ENCODE assay signal across 39 cellular contexts in genomic region chr12:112826011-112826410, GRCh38. TPM values are rescaled to one million over a fixed set of nuclear protein-coding genes. Genes with fewer than 3 reads are reported as not detected.
"Had no signal": no experiment of that assay in that cellular context is flagged by ENCODE, and none has a peak within 500 bp of the region (broad histone marks: within the 10 kb centered on the region; RNA-seq: fewer than 3 reads in every experiment).

No MANE protein-coding gene starts in this region.

- H3K36me3 ChIP-seq: adrenal gland, ascending aorta, cardiac muscle cell had no signal

- FAIRE-seq: bronchial epithelial cell, TTC549 had no signal

- H3K27me3 Mint-ChIP-seq: activated CD4-positive, alpha-beta memory T cell treated with anti-CD3 and anti-CD28 coated beads for 36 hours had no signal

- H3K4me1 Mint-ChIP-seq: activated B cell treated with CpG ODN at 0.5 μM for 24 hours; activated CD4-positive, alpha-beta T cell treated with anti-CD3 and anti-CD28 coated beads, Interleukin-2, amount 10 ng/mL, durations not matched to agents 24 days and 14 days; activated naive CD8-positive, alpha-beta T cell treated with anti-CD3 and anti-CD28 coated beads for 36 hours; central memory CD8-positive, alpha-beta T cell had no signal

- ATAC-seq: activated CD8-positive, alpha-beta T cell treated with anti-CD3 and anti-CD28 coated beads for 36 hours; activated naive CD4-positive, alpha-beta T cell treated with anti-CD3 and anti-CD28 coated beads, Interleukin-2, amount 50 U/mL, for 72 hours; activated T-cell treated with anti-CD3 and anti-CD28 coated beads, Interleukin-2, amount 50 U/mL, for 4 hours; activated T-cell treated with anti-CD3 and anti-CD28 coated beads, Interleukin-2, amount 50 U/mL, for 72 hours; activated T-helper 17 cell treated with anti-CD3 and anti-CD28 coated beads, Interleukin-2, amount 50 U/mL, for 72 hours had no signal

- H3K9me3 Mint-ChIP-seq: activated B cell treated with CpG ODN at 0.5 μM for 24 hours; activated CD4-positive, alpha-beta memory T cell treated with anti-CD3 and anti-CD28 coated beads for 36 hours; activated CD4-positive, alpha-beta T cell treated with anti-CD3 and anti-CD28 coated beads, Interleukin-2, amount 10 ng/mL, durations not matched to agents 24 days and 14 days; activated CD8-positive, alpha-beta T cell treated with anti-CD3 and anti-CD28 coated beads for 36 hours; activated naive CD4-positive, alpha-beta T cell treated with anti-CD3 and anti-CD28 coated beads for 36 hours; activated naive CD4-positive, alpha-beta T cell treated with anti-CD3 and anti-CD28 coated beads, Interleukin-2, amount 50 U/mL, for 72 hours; activated naive CD8-positive, alpha-beta T cell treated with anti-CD3 and anti-CD28 coated beads for 36 hours; activated T-cell treated with anti-CD3 and anti-CD28 coated beads, Interleukin-2, amount 50 U/mL, for 4 hours; activated T-cell treated with anti-CD3 and anti-CD28 coated beads, Interleukin-2, amount 50 U/mL, for 72 hours; activated T-helper 1 cell treated with anti-CD3 and anti-CD28 coated beads, Interleukin-12 subunit alpha, Interleukin-12 subunit beta, Interleukin-2, Interleukin-4 antibody, amounts not matched to agents 30 ng/mL and 10 ng/mL and 1 ng/mL, durations not matched to agents 14 hours and 24 hours and 36 hours; activated T-helper 17 cell treated with anti-CD3 and anti-CD28 coated beads, Interleukin-2, amount 50 U/mL, for 72 hours; brain; central memory CD8-positive, alpha-beta T cell; T-helper 1 cell treated with Interleukin-12 subunit alpha and Interleukin-12 subunit beta and Interleukin-4 antibody, amounts not matched to agents 30 μg/mL and 1 μg/mL, for 36 hours; T-helper 2 cell treated with Interferon-gamma antibody and Interleukin-4, amounts not matched to agents 5 μg/mL and 100 μg/mL, for 36 hours had no signal

- DNase-seq: activated B cell treated with CpG ODN at 0.5 μM for 24 hours; activated CD4-positive, alpha-beta memory T cell treated with anti-CD3 and anti-CD28 coated beads for 36 hours; activated CD4-positive, alpha-beta T cell treated with anti-CD3 and anti-CD28 coated beads for 4 hours; activated CD4-positive, alpha-beta T cell treated with anti-CD3 and anti-CD28 coated beads, Interleukin-2, amount 10 ng/mL, durations not matched to agents 24 days and 14 days; activated CD4-positive, alpha-beta T cell treated with anti-CD3 and anti-CD28 coated beads, Interleukin-2, amount 50 U/mL, for 1 hour; activated CD4-positive, alpha-beta T cell treated with anti-CD3 and anti-CD28 coated beads, Interleukin-2, amount 50 U/mL, for 4 hours; activated CD4-positive, CD25-positive, alpha-beta regulatory T cell treated with anti-CD3 and anti-CD28 coated beads, Interleukin-2, amount 50 U/mL, for 72 hours; activated CD8-positive, alpha-beta memory T cell treated with anti-CD3 and anti-CD28 coated beads, Interleukin-2, amount 50 U/mL, for 4 hours; activated CD8-positive, alpha-beta T cell treated with anti-CD3 and anti-CD28 coated beads for 36 hours; activated effector memory CD4-positive, alpha-beta T cell treated with anti-CD3 and anti-CD28 coated beads, Interleukin-2, amount 50 U/mL, for 16 hours; activated gamma-delta T cell treated with Interleukin-2 at 50 U/mL for 16 hours; activated naive CD4-positive, alpha-beta T cell; activated naive CD4-positive, alpha-beta T cell treated with anti-CD3 and anti-CD28 coated beads for 36 hours; activated naive CD4-positive, alpha-beta T cell treated with anti-CD3 and anti-CD28 coated beads, Interleukin-2, amount 50 U/mL, for 16 hours; activated naive CD8-positive, alpha-beta T cell treated with anti-CD3 and anti-CD28 coated beads for 36 hours; activated T-cell treated with anti-CD3 and anti-CD28 coated beads for 4 hours; activated T-cell treated with anti-CD3 and anti-CD28 coated beads, Interleukin-2, amount 50 U/mL, for 1 hour; activated T-cell treated with anti-CD3 and anti-CD28 coated beads, Interleukin-2, amount 50 U/mL, for 4 hours; activated T-cell treated with anti-CD3 and anti-CD28 coated beads, Interleukin-2, amount 50 U/mL, for 72 hours; amniotic stem cell; caudate nucleus; cerebellar nuclear complex; T-helper 2 cell; T-helper 9 cell had no signal

- H3K4me3 ChIP-seq: adrenal gland, ascending aorta, cardiac muscle cell had no signal

- H3K4me1 ChIP-seq: adrenal gland, ascending aorta had no signal

- H3K36me3 Mint-ChIP-seq: activated CD4-positive, alpha-beta memory T cell treated with anti-CD3 and anti-CD28 coated beads for 36 hours; activated naive CD4-positive, alpha-beta T cell treated with anti-CD3 and anti-CD28 coated beads, Interleukin-2, amount 50 U/mL, for 72 hours; activated naive CD8-positive, alpha-beta T cell treated with anti-CD3 and anti-CD28 coated beads for 36 hours; brain had no signal

- H3K4me3 Mint-ChIP-seq: activated B cell treated with CpG ODN at 0.5 μM for 24 hours; activated CD4-positive, alpha-beta memory T cell treated with anti-CD3 and anti-CD28 coated beads for 36 hours; activated CD4-positive, alpha-beta T cell treated with anti-CD3 and anti-CD28 coated beads, Interleukin-2, amount 10 ng/mL, durations not matched to agents 24 days and 14 days; activated CD8-positive, alpha-beta T cell treated with anti-CD3 and anti-CD28 coated beads for 36 hours; activated naive CD4-positive, alpha-beta T cell treated with anti-CD3 and anti-CD28 coated beads for 36 hours; activated naive CD8-positive, alpha-beta T cell treated with anti-CD3 and anti-CD28 coated beads for 36 hours; activated T-cell treated with anti-CD3 and anti-CD28 coated beads, Interleukin-2, amount 50 U/mL, for 4 hours; activated T-cell treated with anti-CD3 and anti-CD28 coated beads, Interleukin-2, amount 50 U/mL, for 72 hours; activated T-helper 1 cell treated with anti-CD3 and anti-CD28 coated beads, Interleukin-12 subunit alpha, Interleukin-12 subunit beta, Interleukin-2, Interleukin-4 antibody, amounts not matched to agents 30 ng/mL and 10 ng/mL and 1 ng/mL, durations not matched to agents 14 hours and 24 hours and 36 hours; activated T-helper 17 cell treated with anti-CD3 and anti-CD28 coated beads, Interleukin-2, amount 50 U/mL, for 72 hours; brain; central memory CD8-positive, alpha-beta T cell; T-helper 1 cell treated with Interleukin-12 subunit alpha and Interleukin-12 subunit beta and Interleukin-4 antibody, amounts not matched to agents 30 μg/mL and 1 μg/mL, for 36 hours; T-helper 2 cell treated with Interferon-gamma antibody and Interleukin-4, amounts not matched to agents 5 μg/mL and 100 μg/mL, for 36 hours had no signal

- H3K27ac Mint-ChIP-seq: activated B cell treated with CpG ODN at 0.5 μM for 24 hours; activated CD4-positive, alpha-beta memory T cell treated with anti-CD3 and anti-CD28 coated beads for 36 hours; activated CD4-positive, alpha-beta T cell treated with anti-CD3 and anti-CD28 coated beads, Interleukin-2, amount 10 ng/mL, durations not matched to agents 24 days and 14 days; activated CD8-positive, alpha-beta T cell treated with anti-CD3 and anti-CD28 coated beads for 36 hours; activated naive CD4-positive, alpha-beta T cell treated with anti-CD3 and anti-CD28 coated beads for 36 hours; activated naive CD4-positive, alpha-beta T cell treated with anti-CD3 and anti-CD28 coated beads, Interleukin-2, amount 50 U/mL, for 72 hours; activated naive CD8-positive, alpha-beta T cell treated with anti-CD3 and anti-CD28 coated beads for 36 hours; activated T-cell treated with anti-CD3 and anti-CD28 coated beads, Interleukin-2, amount 50 U/mL, for 72 hours; activated T-helper 1 cell treated with anti-CD3 and anti-CD28 coated beads, Interleukin-12 subunit alpha, Interleukin-12 subunit beta, Interleukin-2, Interleukin-4 antibody, amounts not matched to agents 30 ng/mL and 10 ng/mL and 1 ng/mL, durations not matched to agents 14 hours and 24 hours and 36 hours; activated T-helper 17 cell treated with anti-CD3 and anti-CD28 coated beads, Interleukin-2, amount 50 U/mL, for 72 hours; T-helper 1 cell treated with Interleukin-12 subunit alpha and Interleukin-12 subunit beta and Interleukin-4 antibody, amounts not matched to agents 30 μg/mL and 1 μg/mL, for 36 hours; T-helper 2 cell treated with Interferon-gamma antibody and Interleukin-4, amounts not matched to agents 5 μg/mL and 100 μg/mL, for 36 hours had no signal

- H3K9me3 ChIP-seq: adrenal gland, ascending aorta had no signal

- H3K27ac ChIP-seq: adrenal gland, ascending aorta, cardiac muscle cell, VCaP had no signal

RNA-seq across cellular contexts. Expression of gene RPH3A, which starts 34.5 kb away (rescaled TPM):
- total RNA-seq: activated B cell treated with CpG ODN at 0.5 μM for 24 hours; activated CD4-positive, alpha-beta memory T cell treated with anti-CD3 and anti-CD28 coated beads for 36 hours; activated CD4-positive, alpha-beta T cell treated with anti-CD3 and anti-CD28 coated beads, Interleukin-2, amount 10 ng/mL, durations not matched to agents 24 days and 14 days; activated CD8-positive, alpha-beta memory T cell treated with anti-CD3 and anti-CD28 coated beads for 36 hours; activated CD8-positive, alpha-beta T cell treated with anti-CD3 and anti-CD28 coated beads for 36 hours; activated naive CD4-positive, alpha-beta T cell treated with anti-CD3 and anti-CD28 coated beads for 36 hours; activated naive CD4-positive, alpha-beta T cell treated with anti-CD3 and anti-CD28 coated beads, Interleukin-2, amount 50 U/mL, for 72 hours; activated naive CD8-positive, alpha-beta T cell treated with anti-CD3 and anti-CD28 coated beads for 36 hours; activated T-cell treated with anti-CD3 and anti-CD28 coated beads, Interleukin-2, amount 50 U/mL, for 4 hours; activated T-cell treated with anti-CD3 and anti-CD28 coated beads, Interleukin-2, amount 50 U/mL, for 72 hours; activated T-helper 1 cell treated with anti-CD3 and anti-CD28 coated beads, Interleukin-12 subunit alpha, Interleukin-12 subunit beta, Interleukin-2, Interleukin-4 antibody, amounts not matched to agents 30 ng/mL and 10 ng/mL and 1 ng/mL, durations not matched to agents 14 hours and 24 hours and 36 hours; activated T-helper 17 cell treated with anti-CD3 and anti-CD28 coated beads, Interleukin-2, amount 50 U/mL, for 72 hours; ascending aorta; bronchial epithelial cell; chondrocyte had no signal
